In genomic region chr3:187919990-187920389, GRCh38 we compare ENCODE assay signal across 12 cellular contexts.
DNase-seq lines count a peak whose midpoint lies in the region; ATAC-seq, FAIRE-seq and TF ChIP-seq lines count a peak whose summit lies in the region.
"Had no signal": no experiment of that assay in that cellular context is flagged by ENCODE, and none has a peak within 500 bp of the region (broad histone marks: within the 10 kb centered on the region; RNA-seq: fewer than 3 reads in every experiment).

No MANE protein-coding gene starts in this region.

- no peak for TF ChIP-seq CTCF in CD8-positive, alpha-beta T cell (IDR thresholded peaks at IDR 0.05)
- TF ChIP-seq CTCF in HEK293 (tag by site-specific recombination; IDR thresholded peaks at IDR 0.05): no peak

- TF ChIP-seq POLR2A in GM12892 (IDR thresholded peaks at IDR 0.05; ENCODE audit: low read depth, low read length): no peak

- no peak for FAIRE-seq in GM12892 (lab: Jason Lieb, UNC)

- POLR2A ChIA-PET in CD8-positive, alpha-beta T cell (lab: Charles Lee): no interaction called here
- POLR2A ChIA-PET in HEK293 (lab: Yijun Ruan, JAX): no interaction called here

- H3K4me1 ChIP-seq in CD8-positive, alpha-beta T cell (ENCODE audit: insufficient read depth, low read length): peaks cover 21% of the 10 kb centered on the region
- no peaks in the 10 kb centered on the region for H3K4me1 ChIP-seq in HEK293 (ENCODE audit: control insufficient read depth, insufficient read depth, low read length)

- DNase-seq in CD8-positive, alpha-beta T cell: no peak
- DNase-seq in activated T-cell treated with anti-CD3 and anti-CD28 coated beads, Interleukin-2, amount 50 U/mL, for 72 hours: no peak
- DNase-seq in memory B cell (ENCODE audit: low spot score in 2 of 2) (no peak), Kasumi-1 (lab: John Stamatoyannopoulos, UW) (no peak), DMS53 (lab: John Stamatoyannopoulos, UW) (no peak), GM12892 (ENCODE audit: insufficient read length) (no peak)
- DNase-seq: anterior cingulate cortex, glutamatergic neuron, right cardiac atrium had no signal

- CTCF ChIA-PET in CD8-positive, alpha-beta T cell (lab: Charles Lee): interaction anchor here (1.0 kb wide), 1 partner anchor 77 kb away, joined by 3 read pairs; no protein-coding TSS in a partner anchor
- CTCF ChIA-PET in HEK293 (lab: Yijun Ruan, JAX): no interaction called here

- no peak for ATAC-seq in CD8-positive, alpha-beta T cell
- ATAC-seq in activated T-cell treated with anti-CD3 and anti-CD28 coated beads, Interleukin-2, amount 50 U/mL, for 72 hours (replicated peaks in 1 of 2): no peak
- ATAC-seq in memory B cell (ENCODE audit: low read depth) (no peak), HG02588 (IDR thresholded peaks at IDR 0.05; ENCODE audit: unreplicated experiment) (no peak)
- ATAC-seq: right cardiac atrium had no signal

- no peaks in the 10 kb centered on the region for H3K27me3 ChIP-seq in CD8-positive, alpha-beta T cell (ENCODE audit: insufficient read depth, low read length)
- H3K27me3 ChIP-seq: suprapubic skin had no signal

- H3K4me1 Mint-ChIP-seq in CD8-positive, alpha-beta T cell (ENCODE audit: low read depth): peaks cover 49% of the 10 kb centered on the region
- peaks cover 91% of the 10 kb centered on the region for H3K4me1 Mint-ChIP-seq in activated T-cell treated with anti-CD3 and anti-CD28 coated beads, Interleukin-2, amount 50 U/mL, for 72 hours (ENCODE audit: low read depth)
- peaks cover 23% of the 10 kb centered on the region for H3K4me1 Mint-ChIP-seq in memory B cell

- H3K4me3 ChIP-seq in CD8-positive, alpha-beta T cell (ENCODE audit: low read depth, low read length): peak overlapping the region; percentile 45
- no peak overlapping the region for H3K4me3 ChIP-seq in HEK293 (ENCODE audit: low read depth, low read length)
- H3K4me3 ChIP-seq: suprapubic skin had no signal

- peaks cover 4% of the 10 kb centered on the region for H3K9me3 Mint-ChIP-seq in CD8-positive, alpha-beta T cell
- peaks cover 3 to 4% of the 10 kb centered on the region in 2 donors for H3K9me3 Mint-ChIP-seq in activated T-cell treated with anti-CD3 and anti-CD28 coated beads, Interleukin-2, amount 50 U/mL, for 72 hours
- peaks cover 2% of the 10 kb centered on the region for H3K9me3 Mint-ChIP-seq in memory B cell

- H3K27ac ChIP-seq in CD8-positive, alpha-beta T cell (ENCODE audit: low read depth, low read length): no peak overlapping the region
- no peak overlapping the region for H3K27ac ChIP-seq in HEK293 (ENCODE audit: extremely low read depth, low read depth, low read length)
- H3K27ac ChIP-seq: suprapubic skin had no signal

- H3K27ac Mint-ChIP-seq in CD8-positive, alpha-beta T cell: peak overlapping the region; percentile 89
- H3K27ac Mint-ChIP-seq in activated T-cell treated with anti-CD3 and anti-CD28 coated beads, Interleukin-2, amount 50 U/mL, for 72 hours: peak overlapping the region; percentile 93
- H3K27ac Mint-ChIP-seq in memory B cell: peak overlapping the region; percentile 51

- intact Hi-C loops in CD8-positive, alpha-beta T cell (cut with DNase I, micrococcal nuclease): loop anchor here (1.0 to 5.0 kb wide), 3 partner anchors 37 to 177 kb away; partner anchors contain the start of gene BCL6 (in 1 of the 2)

- H3K4me3 Mint-ChIP-seq in CD8-positive, alpha-beta T cell: peak overlapping the region; percentile 80
- peak overlapping the region; percentile 66 to 89 for H3K4me3 Mint-ChIP-seq in activated T-cell treated with anti-CD3 and anti-CD28 coated beads, Interleukin-2, amount 50 U/mL, for 72 hours
- peak overlapping the region; percentile 72 for H3K4me3 Mint-ChIP-seq in memory B cell

- H3K36me3 Mint-ChIP-seq in CD8-positive, alpha-beta T cell: no peaks in the 10 kb centered on the region
- H3K36me3 Mint-ChIP-seq in activated T-cell treated with anti-CD3 and anti-CD28 coated beads, Interleukin-2, amount 50 U/mL, for 72 hours (ENCODE audit: insufficient read depth in 2 of 2): peaks cover 10 to 15% of the 10 kb centered on the region in 2 donors
- peaks cover 2% of the 10 kb centered on the region for H3K36me3 Mint-ChIP-seq in memory B cell

- H3K9me3 ChIP-seq in CD8-positive, alpha-beta T cell (ENCODE audit: low read length): no peaks in the 10 kb centered on the region
- no peaks in the 10 kb centered on the region for H3K9me3 ChIP-seq in HEK293 (ENCODE audit: control insufficient read depth, insufficient read depth, low read depth, low read length)
- H3K9me3 ChIP-seq: suprapubic skin had no signal

- H3K27me3 Mint-ChIP-seq in CD8-positive, alpha-beta T cell (ENCODE audit: low read depth): no peaks in the 10 kb centered on the region
- H3K27me3 Mint-ChIP-seq in activated T-cell treated with anti-CD3 and anti-CD28 coated beads, Interleukin-2, amount 50 U/mL, for 72 hours (ENCODE audit: low read depth): peaks cover 9% of the 10 kb centered on the region
- H3K27me3 Mint-ChIP-seq in memory B cell: peaks cover 10% of the 10 kb centered on the region

- no peaks in the 10 kb centered on the region for H3K36me3 ChIP-seq in CD8-positive, alpha-beta T cell (ENCODE audit: insufficient read depth, low read length)
- no peaks in the 10 kb centered on the region for H3K36me3 ChIP-seq in HEK293 (ENCODE audit: control insufficient read depth in 2 of 2, insufficient read depth in 1 of 2, low read length in 2 of 2)
- H3K36me3 ChIP-seq: suprapubic skin had no signal

TF ChIP-seq in HEK293, 187 proteins besides CTCF, POLR2A, EP300 and RAD21:
- TF ChIP-seq ATF2 (tag by site-specific recombination; IDR thresholded peaks at IDR 0.05; ENCODE audit: low read depth) (0 out of 2 replicates have a peak, but pooled peaks have one; percentile 9), ZBTB20 (tag by site-specific recombination; IDR thresholded peaks at IDR 0.05) (no peak)
